ENCODE assay signal across 8 cellular contexts in genomic region chr4:104860227-104861123, GRCh38.
DNase-seq lines count a peak whose midpoint lies in the region; ATAC-seq and TF ChIP-seq lines count a peak whose summit lies in the region.

No MANE protein-coding gene starts in this region.

- no peaks in the 10 kb centered on the region for H3K27me3 ChIP-seq in CD8-positive, alpha-beta memory T cell (ENCODE audit: insufficient read depth, low read length, poor library complexity, severe bottlenecking)
- H3K27me3 ChIP-seq in testis, result no peaks in the 10 kb centered on the region

- no peaks in the 10 kb centered on the region for H3K36me3 ChIP-seq in CD8-positive, alpha-beta memory T cell (ENCODE audit: insufficient read depth, low read length)
- H3K36me3 ChIP-seq in testis (ENCODE audit: low read depth, missing control alignments), result no peaks in the 10 kb centered on the region

- H3K27ac Mint-ChIP-seq in CD8-positive, alpha-beta memory T cell, result no peak overlapping the region

- no peaks in the 10 kb centered on the region for H3K36me3 Mint-ChIP-seq in CD8-positive, alpha-beta memory T cell

- no peak overlapping the region for H3K4me3 ChIP-seq in CD8-positive, alpha-beta memory T cell (ENCODE audit: low read length)
- H3K4me3 ChIP-seq in epithelial cell of esophagus (ENCODE audit: low read length) (no peak overlapping the region), testis (no peak overlapping the region)

- no peaks in the 10 kb centered on the region for H3K9me3 ChIP-seq in CD8-positive, alpha-beta memory T cell (ENCODE audit: low read length)
- no peaks in the 10 kb centered on the region for H3K9me3 ChIP-seq in testis

- CTCF ChIA-PET in CD8-positive, alpha-beta memory T cell (lab: Charles Lee), result interaction anchor here (0.8 to 1.4 kb wide), 3 partner anchors 13 to 106 kb away, joined by 3 to 4 read pairs (median 3); no protein-coding TSS in a partner anchor

- 26 to 28% methylated on average over 4 of the region's 4 CpGs for WGBS in testis, 2 donors

- ATAC-seq in HG03432 (IDR thresholded peaks at IDR 0.05; ENCODE audit: unreplicated experiment), result peak; percentile 92

- POLR2A ChIA-PET in CD8-positive, alpha-beta memory T cell (lab: Charles Lee), result no interaction called here

- peak in 3 of 5 donors; percentile 5 to 40 (median 7) for DNase-seq in CD8-positive, alpha-beta memory T cell
- peak; percentile 11 for DNase-seq in GM19240 (ENCODE audit: insufficient read length, low spot score)
- DNase-seq in NCI-H226, result peak; percentile 46
- peak; percentile 57 for DNase-seq in activated CD4-positive, alpha-beta T cell treated with anti-CD3 and anti-CD28 coated beads for 48 hours
- DNase-seq in epithelial cell of esophagus (ENCODE audit: low read depth), result peak; percentile 83
- peak; percentile 80 for DNase-seq in myocyte (ENCODE audit: low read depth)
- DNase-seq in testis, result peak; percentile 85

- no peak overlapping the region for H3K27ac ChIP-seq in CD8-positive, alpha-beta memory T cell (ENCODE audit: low read depth, low read length)
- H3K27ac ChIP-seq in testis, result no peak overlapping the region

- intact Hi-C loops in testis (cut with DNase I; ENCODE audit: low total_unique reads), result no loop called here

- no peaks in the 10 kb centered on the region for H3K4me1 ChIP-seq in CD8-positive, alpha-beta memory T cell (ENCODE audit: insufficient read depth, low read length)
- H3K4me1 ChIP-seq in testis, result no peaks in the 10 kb centered on the region

- no peaks in the 10 kb centered on the region for H3K4me1 Mint-ChIP-seq in CD8-positive, alpha-beta memory T cell

- TF ChIP-seq CTCF in epithelial cell of esophagus (IDR thresholded peaks at IDR 0.05; ENCODE audit: insufficient read depth, low read depth, low read length, missing control alignments) (peak; percentile 92), testis (IDR thresholded peaks at IDR 0.05) (peak; percentile 90 to 92 (median 91))

- H3K9me3 Mint-ChIP-seq in CD8-positive, alpha-beta memory T cell, result no peaks in the 10 kb centered on the region

- TF ChIP-seq POLR2A in testis (IDR thresholded peaks at IDR 0.05), result no peak

- no peak overlapping the region for H3K4me3 Mint-ChIP-seq in CD8-positive, alpha-beta memory T cell

- H3K27me3 Mint-ChIP-seq in CD8-positive, alpha-beta memory T cell, result no peaks in the 10 kb centered on the region

Comparison
In these comparisons a context has a peak if more than half of its experiments do, and no peak if none do; other contexts are left out.
1. DNase-seq: peak in every context shown above with its lines; median percentile 85 in testis; 83 in epithelial cell of esophagus; 80 in myocyte; 57 in activated CD4-positive, alpha-beta T cell treated with anti-CD3 and anti-CD28 coated beads for 48 hours; 46 in NCI-H226; 11 in GM19240; 7 in CD8-positive, alpha-beta memory T cell.